In genomic region chr16:69386596-69386995, GRCh38 we compare ENCODE assay signal across 8 cellular contexts. TPM values are rescaled to one million over a fixed set of nuclear protein-coding genes. Genes with fewer than 3 reads are reported as not detected.
DNase-seq lines count a peak whose midpoint lies in the region; ATAC-seq and TF ChIP-seq lines count a peak whose summit lies in the region.

No MANE protein-coding gene starts in this region.

- no peaks in the 10 kb centered on the region for H3K79me2 ChIP-seq in parathyroid adenoma

- H3K4me1 ChIP-seq in parathyroid adenoma = peaks cover 4% of the 10 kb centered on the region

- peak; percentile 41 for DNase-seq in Daoy (ENCODE audit: low read depth)
- peak; percentile 61 for DNase-seq in M059J (ENCODE audit: low read depth)
- peak; percentile 28 for DNase-seq in astrocyte of the spinal cord (ENCODE audit: low read depth, low spot score)
- DNase-seq in DMS153 (lab: John Stamatoyannopoulos, UW) = no peak
- no peak for DNase-seq in AG20443 (ENCODE audit: low spot score)

- no peak for TF ChIP-seq CTCF in astrocyte of the spinal cord (IDR thresholded peaks at IDR 0.05; ENCODE audit: low read depth, low read length)
- no peak for TF ChIP-seq CTCF in parathyroid adenoma (IDR thresholded peaks at IDR 0.05)

- in situ Hi-C loops in astrocyte of the spinal cord (cut with HindIII; ENCODE audit: low sequenced_read_pairs) = no loop called here

- H3K27ac ChIP-seq in parathyroid adenoma = peak overlapping the region; percentile 57

- no peak overlapping the region for H3K9ac ChIP-seq in parathyroid adenoma

- ATAC-seq in HG02885 (IDR thresholded peaks at IDR 0.05; ENCODE audit: poor library complexity, unreplicated experiment) = no peak
- ATAC-seq in GM19397 (IDR thresholded peaks at IDR 0.05; ENCODE audit: unreplicated experiment) = no peak

- H3K4me2 ChIP-seq in parathyroid adenoma (ENCODE audit: low read length) = no peak overlapping the region

- no peak overlapping the region for H3K4me3 ChIP-seq in astrocyte of the spinal cord (ENCODE audit: low read depth, low read length)
- no peak overlapping the region for H3K4me3 ChIP-seq in parathyroid adenoma (ENCODE audit: low read depth, low read length)

- H3K27me3 ChIP-seq in parathyroid adenoma (ENCODE audit: control insufficient read depth, insufficient read depth, low read length) = no peaks in the 10 kb centered on the region

- no peaks in the 10 kb centered on the region for H3K36me3 ChIP-seq in parathyroid adenoma (ENCODE audit: control insufficient read depth, insufficient read depth, low read length)

- no peak overlapping the region for H2AFZ ChIP-seq in parathyroid adenoma

- no peaks in the 10 kb centered on the region for H3K9me3 ChIP-seq in parathyroid adenoma (ENCODE audit: control insufficient read depth, low read length)

RNA-seq across cellular contexts. Expression of gene TERF2, which starts 0.8 kb away (rescaled TPM):
- 3.7 and 8.5 TPM in 2 replicates for total RNA-seq in Daoy (2014; rRNA removed; shearing (Covaris generic))
- total RNA-seq in M059J (2014; rRNA removed; shearing (Covaris generic)) = 16.0 and 35.9 TPM in 2 replicates

RNA-seq across cellular contexts. Expression of gene TMED6, which starts 35.0 kb away (rescaled TPM):
- not detected in 2 replicates for total RNA-seq in Daoy (2014; rRNA removed; shearing (Covaris generic))
- not detected in 2 replicates for total RNA-seq in M059J (2014; rRNA removed; shearing (Covaris generic))

RNA-seq across cellular contexts. Expression of gene CYB5B, which starts 37.8 kb away (rescaled TPM):
- total RNA-seq in Daoy (2014; rRNA removed; shearing (Covaris generic)) = 44.7 and 47.4 TPM in 2 replicates
- total RNA-seq in M059J (2014; rRNA removed; shearing (Covaris generic)) = 132 and 206 TPM in 2 replicates

RNA-seq across cellular contexts. Expression of gene NIP7, which starts 47.0 kb away (rescaled TPM):
- total RNA-seq in Daoy (2014; rRNA removed; shearing (Covaris generic)) = 41.9 and 43.7 TPM in 2 replicates
- total RNA-seq in M059J (2014; rRNA removed; shearing (Covaris generic)) = 24.5 and 29.4 TPM in 2 replicates

RNA-seq across cellular contexts. Expression of gene COG8, which starts 47.2 kb away (rescaled TPM):
- 31.8 and 34.1 TPM in 2 replicates for total RNA-seq in Daoy (2014; rRNA removed; shearing (Covaris generic))
- total RNA-seq in M059J (2014; rRNA removed; shearing (Covaris generic)) = 31.7 and 36.8 TPM in 2 replicates

Comparison
In these comparisons a context has a peak if more than half of its experiments do, and no peak if none do; other contexts are left out.
1. DNase-seq: peak in Daoy (single experiment), M059J (single experiment) and astrocyte of the spinal cord (single experiment); none in DMS153 (single experiment) and AG20443 (single experiment).